In genomic region chr5:99386406-99387075, GRCh38 we compare ENCODE assay signal across 18 cellular contexts.
DNase-seq lines count a peak whose midpoint lies in the region; TF ChIP-seq lines count a peak whose summit lies in the region.
"Had no signal": no experiment of that assay in that cellular context is flagged by ENCODE, and none has a peak within 500 bp of the region (broad histone marks: within the 10 kb centered on the region; RNA-seq: fewer than 3 reads in every experiment).

No MANE protein-coding gene starts in this region.

- no peak overlapping the region for H3K4ac ChIP-seq in trophoblast cell (ENCODE audit: low read depth, low read length)

- H3K9me3 ChIP-seq in BE2C, result no peaks in the 10 kb centered on the region; the same call in none of the 2 replicates
- H3K9me3 ChIP-seq in WERI-Rb-1 (ENCODE audit: severe bottlenecking), result peaks cover 9% of the 10 kb centered on the region
- H3K9me3 ChIP-seq in trophoblast cell (ENCODE audit: insufficient read depth, low read depth, low read length), result no peaks in the 10 kb centered on the region
- H3K9me3 ChIP-seq: A549 had no signal

- no peak overlapping the region for H3K18ac ChIP-seq in trophoblast cell (ENCODE audit: low read length)

- DNase-seq in BE2C (peak; percentile 11), NCI-H226 (peak; percentile 69), WERI-Rb-1 (peak; percentile 66), trophoblast cell (peak; percentile 1 to 9), activated gamma-delta T cell treated with Interleukin-2 at 50 U/mL for 16 hours (no peak), AG20443 (ENCODE audit: low spot score) (no peak), DMS114 treated with DMSO at 0.1 percent for 48 hours (lab: John Stamatoyannopoulos, UW; ENCODE audit: unreplicated experiment) (no peak)
- DNase-seq: Calu3; CD8-positive, alpha-beta T cell; DMS153; DMS79; GDM1; GOT3; H9; KBM-7 had no signal

- H2BK120ac ChIP-seq in trophoblast cell (ENCODE audit: insufficient read depth, low read length, poor library complexity), result no peak overlapping the region

- no peaks in the 10 kb centered on the region for H3K79me1 ChIP-seq in trophoblast cell (ENCODE audit: low read length)

- H2BK5ac ChIP-seq in trophoblast cell (ENCODE audit: low read depth, low read length, poor library complexity), result no peak overlapping the region

- H3K36me3 ChIP-seq in BE2C (no peaks in the 10 kb centered on the region), WERI-Rb-1 (no peaks in the 10 kb centered on the region), trophoblast cell (ENCODE audit: control insufficient read depth in 1 of 2, insufficient read depth in 2 of 2, low read length in 2 of 2) (no peaks in the 10 kb centered on the region)
- H3K36me3 ChIP-seq: BLaER1 treated with 17β-estradiol and CSF1 and Interleukin-3, amounts not matched to agents 10 nM and 100 nM had no signal

- no CpG with 5 or more reads among the region's 1 CpG for WGBS in trophoblast cell (ENCODE audit: extremely low coverage, insufficient coverage, insufficient read length)

- no peak overlapping the region for H4K91ac ChIP-seq in trophoblast cell (ENCODE audit: low read depth, low read length)

- H4K8ac ChIP-seq in trophoblast cell (ENCODE audit: low read depth, low read length), result no peak overlapping the region

- no peak overlapping the region for H2BK12ac ChIP-seq in trophoblast cell (ENCODE audit: low read length)

- H3K27me3 ChIP-seq in BE2C (no peaks in the 10 kb centered on the region), WERI-Rb-1 (ENCODE audit: insufficient read depth, low read depth, severe bottlenecking) (no peaks in the 10 kb centered on the region), trophoblast cell (ENCODE audit: insufficient read depth, low read length) (no peaks in the 10 kb centered on the region)
- H3K27me3 ChIP-seq: BLaER1 treated with 17β-estradiol and CSF1 and Interleukin-3, amounts not matched to agents 10 nM and 100 nM had no signal

- no peak overlapping the region for H3K4me2 ChIP-seq in trophoblast cell (ENCODE audit: low read length)
- H3K4me2 ChIP-seq: A549; BLaER1 treated with 17β-estradiol and CSF1 and Interleukin-3, amounts not matched to agents 10 nM and 100 nM had no signal

- no peak overlapping the region for H2AK5ac ChIP-seq in trophoblast cell (ENCODE audit: low read length)

- TF ChIP-seq CTCF in BE2C (IDR thresholded peaks at IDR 0.05; ENCODE audit: low read depth, low read length), result no peak
- no peak for TF ChIP-seq CTCF in WERI-Rb-1 (IDR thresholded peaks at IDR 0.05; ENCODE audit: low read depth, low read length)

- no peak overlapping the region for H2AFZ ChIP-seq in trophoblast cell (ENCODE audit: insufficient read depth, low read length, poor library complexity)

- H3K4me1 ChIP-seq in BE2C (no peaks in the 10 kb centered on the region), trophoblast cell (ENCODE audit: control insufficient read depth in 1 of 2, insufficient read depth in 2 of 2, low read length in 2 of 2) (no peaks in the 10 kb centered on the region)
- H3K4me1 ChIP-seq: A549; BLaER1 treated with 17β-estradiol and CSF1 and Interleukin-3, amounts not matched to agents 10 nM and 100 nM had no signal

- no peaks in the 10 kb centered on the region for H3K79me2 ChIP-seq in trophoblast cell (ENCODE audit: control insufficient read depth, insufficient read depth, low read length, poor library complexity)

- H3K23ac ChIP-seq in trophoblast cell (ENCODE audit: low read length), result no peak overlapping the region

- no peak overlapping the region for H3K9ac ChIP-seq in trophoblast cell (ENCODE audit: low read length)
- H3K9ac ChIP-seq: BLaER1 treated with 17β-estradiol and CSF1 and Interleukin-3, amounts not matched to agents 10 nM and 100 nM had no signal

- H3K4me3 ChIP-seq in BE2C (ENCODE audit: low read depth, low read length), result no peak overlapping the region
- no peak overlapping the region for H3K4me3 ChIP-seq in WERI-Rb-1 (ENCODE audit: low read depth, low read length)
- no peak overlapping the region for H3K4me3 ChIP-seq in trophoblast cell (ENCODE audit: low read depth, low read length)
- H3K4me3 ChIP-seq: A549; BLaER1 treated with 17β-estradiol and CSF1 and Interleukin-3, amounts not matched to agents 10 nM and 100 nM had no signal

- no peak overlapping the region for H4K12ac ChIP-seq in trophoblast cell (ENCODE audit: low read depth, low read length)

- H3K27ac ChIP-seq in WERI-Rb-1 (no peak overlapping the region; the same call in 1 of the 2 replicates), trophoblast cell (ENCODE audit: low read depth, low read length) (no peak overlapping the region)
- H3K27ac ChIP-seq: 22Rv1; A549; BLaER1 treated with 17β-estradiol and CSF1 and Interleukin-3, amounts not matched to agents 10 nM and 100 nM had no signal

- no peak overlapping the region for H3K14ac ChIP-seq in trophoblast cell (ENCODE audit: low read length)

Comparison
In these comparisons a context has a peak if more than half of its experiments do, and no peak if none do; other contexts are left out.
1. DNase-seq: peak in BE2C (single experiment), NCI-H226 (single experiment), WERI-Rb-1 (single experiment) and trophoblast cell (2 of 2); none in activated gamma-delta T cell treated with Interleukin-2 at 50 U/mL for 16 hours (single experiment), AG20443 (single experiment) and DMS114 treated with DMSO at 0.1 percent for 48 hours (single experiment).